In the genomic region with DNA sequence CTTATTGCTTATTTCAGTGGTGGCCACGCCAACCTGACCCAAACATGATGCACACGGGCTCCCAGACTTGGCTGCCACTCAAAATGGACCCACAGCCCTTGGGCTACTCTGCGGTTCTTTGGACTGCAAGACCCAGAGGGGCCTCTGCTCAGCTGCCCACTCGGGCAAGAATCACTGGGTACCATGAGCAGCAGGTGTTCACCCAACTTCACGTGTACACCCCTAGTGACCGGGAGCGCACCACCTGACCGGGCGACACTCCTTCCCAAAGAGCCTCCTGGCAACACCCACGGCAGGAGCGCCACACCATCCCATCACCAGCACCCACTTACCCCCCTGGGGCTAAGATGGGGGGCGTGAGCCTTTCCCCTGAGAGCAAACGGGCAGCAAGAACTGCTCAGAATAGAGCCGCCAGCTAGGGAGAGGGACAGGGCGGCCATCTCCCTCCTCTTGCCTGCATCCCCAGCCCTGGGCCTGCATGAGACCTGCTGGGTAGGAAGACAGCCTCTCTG, we compare ENCODE assay signal across 23 cellular contexts. TPM values are rescaled to one million over a fixed set of nuclear protein-coding genes. Genes with fewer than 3 reads are reported as not detected.
A peak's percentile ranks its signal among the peaks of the same experiment; 100 is the strongest.
DNase-seq lines count a peak whose midpoint lies in the region; ATAC-seq and TF ChIP-seq lines count a peak whose summit lies in the region.
"Had no signal": no experiment of that assay in that cellular context is flagged by ENCODE, and none has a peak within 500 bp of the region (broad histone marks: within the 10 kb centered on the region; RNA-seq: fewer than 3 reads in every experiment).

No MANE protein-coding gene starts in this region.

- ATAC-seq in activated naive CD4-positive, alpha-beta T cell treated with anti-CD3 and anti-CD28 coated beads, Interleukin-2, amount 50 U/mL, for 72 hours, result no peak
- ATAC-seq in natural killer cell, result peak in 1 of 3 donors; percentile 6
- no peak for ATAC-seq in upper lobe of left lung (ENCODE audit: low FRiP score in 2 of 2)
- ATAC-seq in GM21526 (IDR thresholded peaks at IDR 0.05; ENCODE audit: low FRiP score, unreplicated experiment), result no peak
- ATAC-seq: A549; left lung; stimulated activated memory B cell treated with anti-CD40 and anti-IgM and Interleukin-4, amounts not matched to agents 10 μg/mL and 1 μg/mL and 100 μg/mL, for 72 hours had no signal

- H3K27ac ChIP-seq in upper lobe of left lung (no peak overlapping the region), coronary artery (no peak overlapping the region)
- H3K27ac ChIP-seq: A549; BLaER1 treated with 17β-estradiol and CSF1 and Interleukin-3, amounts not matched to agents 10 nM and 100 nM; brain microvascular endothelial cell; left lung; thyroid gland; VCaP had no signal

- H3K27ac Mint-ChIP-seq in activated naive CD4-positive, alpha-beta T cell treated with anti-CD3 and anti-CD28 coated beads, Interleukin-2, amount 10 ng/mL, durations not matched to agents 7 days and 5 days, result peak overlapping the region; percentile 55
- peak overlapping the region in 1 of 2 donors; percentile 76 for H3K27ac Mint-ChIP-seq in activated naive CD4-positive, alpha-beta T cell treated with anti-CD3 and anti-CD28 coated beads, Interleukin-2, amount 50 U/mL, for 72 hours
- no peak overlapping the region for H3K27ac Mint-ChIP-seq in chondrocyte (ENCODE audit: unreplicated experiment)
- peak overlapping the region; percentile 57 to 61 for H3K27ac Mint-ChIP-seq in natural killer cell

- intact Hi-C loops in natural killer cell (cut with micrococcal nuclease), result no loop called here

- DNase-seq in activated naive CD4-positive, alpha-beta T cell treated with anti-CD3 and anti-CD28 coated beads, Interleukin-2, amount 10 ng/mL, durations not matched to agents 7 days and 5 days, result no peak
- no peak for DNase-seq in activated naive CD4-positive, alpha-beta T cell treated with anti-CD3 and anti-CD28 coated beads, Interleukin-2, amount 50 U/mL, for 72 hours (ENCODE audit: low spot score in 2 of 2)
- DNase-seq in chondrocyte (ENCODE audit: low spot score), result peak; percentile 81
- no peak for DNase-seq in natural killer cell
- DNase-seq in upper lobe of left lung, result peak; percentile 21 to 51
- no peak for DNase-seq in NCI-H526 (lab: John Stamatoyannopoulos, UW)
- DNase-seq in coronary artery (ENCODE audit: low spot score), result no peak
- DNase-seq: activated gamma-delta T cell; brain microvascular endothelial cell; cortex of kidney; MG63; NCI-H1417 treated with DMSO at 0.1 percent for 48 hours; NCI-H69; stimulated activated CD4-positive, alpha-beta T cell treated with anti-CD3 and anti-CD28 coated beads, Interleukin-2, amount 100 ng/mL, for 24 hours; thyroid gland had no signal

- 88 to 93% methylated on average over 14 to 15 of the region's 15 CpGs for WGBS in upper lobe of left lung, 2 donors

- H3K9me3 ChIP-seq in upper lobe of left lung, result no peaks in the 10 kb centered on the region
- H3K9me3 ChIP-seq: A549; BLaER1 treated with 17β-estradiol and CSF1 and Interleukin-3, amounts not matched to agents 10 nM and 100 nM; left lung; MG63; SK-N-SH; thyroid gland had no signal

- H3K27me3 Mint-ChIP-seq in activated naive CD4-positive, alpha-beta T cell treated with anti-CD3 and anti-CD28 coated beads, Interleukin-2, amount 10 ng/mL, durations not matched to agents 7 days and 5 days, result no peaks in the 10 kb centered on the region
- H3K27me3 Mint-ChIP-seq in chondrocyte (ENCODE audit: low read depth) (no peaks in the 10 kb centered on the region), natural killer cell (ENCODE audit: low read depth in 2 of 2) (no peaks in the 10 kb centered on the region)
- H3K27me3 Mint-ChIP-seq: IgD-negative memory B cell; stimulated activated memory B cell treated with anti-CD40 and anti-IgM and Interleukin-4, amounts not matched to agents 10 μg/mL and 1 μg/mL and 100 μg/mL, for 72 hours had no signal

- H3K9me3 Mint-ChIP-seq in activated naive CD4-positive, alpha-beta T cell treated with anti-CD3 and anti-CD28 coated beads, Interleukin-2, amount 10 ng/mL, durations not matched to agents 7 days and 5 days, result no peaks in the 10 kb centered on the region
- no peaks in the 10 kb centered on the region for H3K9me3 Mint-ChIP-seq in activated naive CD4-positive, alpha-beta T cell treated with anti-CD3 and anti-CD28 coated beads, Interleukin-2, amount 50 U/mL, for 72 hours
- H3K9me3 Mint-ChIP-seq in chondrocyte (ENCODE audit: low read depth), result no peaks in the 10 kb centered on the region
- no peaks in the 10 kb centered on the region for H3K9me3 Mint-ChIP-seq in natural killer cell
- H3K9me3 Mint-ChIP-seq: IgD-negative memory B cell; stimulated activated memory B cell treated with anti-CD40 and anti-IgM and Interleukin-4, amounts not matched to agents 10 μg/mL and 1 μg/mL and 100 μg/mL, for 72 hours had no signal

- TF ChIP-seq CTCF in chondrocyte (IDR thresholded peaks at IDR 0.05), result no peak
- TF ChIP-seq CTCF in natural killer cell (IDR thresholded peaks at IDR 0.05), result no peak
- TF ChIP-seq CTCF in upper lobe of left lung (IDR thresholded peaks at IDR 0.05), result no peak
- no peak for TF ChIP-seq CTCF in coronary artery (IDR thresholded peaks at IDR 0.05)

- TF ChIP-seq EP300 in upper lobe of left lung (IDR thresholded peaks at IDR 0.05), result no peak

- H3K4me1 ChIP-seq in upper lobe of left lung, result peaks cover 0 to 3% (median 2%) of the 10 kb centered on the region in 4 donors
- H3K4me1 ChIP-seq: A549 had no signal

- no peak overlapping the region for H3K4me3 ChIP-seq in upper lobe of left lung
- H3K4me3 ChIP-seq in coronary artery, result no peak overlapping the region
- H3K4me3 ChIP-seq: A549; BLaER1 treated with 17β-estradiol and CSF1 and Interleukin-3, amounts not matched to agents 10 nM and 100 nM; left lung; MG63; thyroid gland had no signal

- no peaks in the 10 kb centered on the region for H3K4me1 Mint-ChIP-seq in activated naive CD4-positive, alpha-beta T cell treated with anti-CD3 and anti-CD28 coated beads, Interleukin-2, amount 10 ng/mL, durations not matched to agents 7 days and 5 days
- H3K4me1 Mint-ChIP-seq in chondrocyte (ENCODE audit: low read depth), result peaks cover 27% of the 10 kb centered on the region
- no peaks in the 10 kb centered on the region for H3K4me1 Mint-ChIP-seq in natural killer cell
- H3K4me1 Mint-ChIP-seq: IgD-negative memory B cell had no signal

- CTCF ChIA-PET in activated naive CD4-positive, alpha-beta T cell treated with anti-CD3 and anti-CD28 coated beads, Interleukin-2, amount 10 ng/mL, durations not matched to agents 7 days and 5 days (lab: Charles Lee), result no interaction called here

- H3K36me3 Mint-ChIP-seq in activated naive CD4-positive, alpha-beta T cell treated with anti-CD3 and anti-CD28 coated beads, Interleukin-2, amount 10 ng/mL, durations not matched to agents 7 days and 5 days, result peaks cover 12% of the 10 kb centered on the region
- peaks cover 4 to 10% of the 10 kb centered on the region in 2 donors for H3K36me3 Mint-ChIP-seq in activated naive CD4-positive, alpha-beta T cell treated with anti-CD3 and anti-CD28 coated beads, Interleukin-2, amount 50 U/mL, for 72 hours
- H3K36me3 Mint-ChIP-seq in chondrocyte (ENCODE audit: low read depth), result peaks cover 9% of the 10 kb centered on the region
- H3K36me3 Mint-ChIP-seq in natural killer cell, result no peaks in the 10 kb centered on the region

- H3K4me3 Mint-ChIP-seq in activated naive CD4-positive, alpha-beta T cell treated with anti-CD3 and anti-CD28 coated beads, Interleukin-2, amount 10 ng/mL, durations not matched to agents 7 days and 5 days, result no peak overlapping the region
- no peak overlapping the region for H3K4me3 Mint-ChIP-seq in chondrocyte (ENCODE audit: unreplicated experiment)
- H3K4me3 Mint-ChIP-seq in natural killer cell, result no peak overlapping the region
- H3K4me3 Mint-ChIP-seq: IgD-negative memory B cell; stimulated activated memory B cell treated with anti-CD40 and anti-IgM and Interleukin-4, amounts not matched to agents 10 μg/mL and 1 μg/mL and 100 μg/mL, for 72 hours had no signal

- H3K36me3 ChIP-seq in upper lobe of left lung, result peaks cover 13 to 76% (median 44%) of the 10 kb centered on the region in 4 donors
- H3K36me3 ChIP-seq: MG63 had no signal

- no peaks in the 10 kb centered on the region for H3K27me3 ChIP-seq in upper lobe of left lung
- H3K27me3 ChIP-seq: BLaER1 treated with 17β-estradiol and CSF1 and Interleukin-3, amounts not matched to agents 10 nM and 100 nM; brain microvascular endothelial cell; left lung; MG63; thyroid gland had no signal

- TF ChIP-seq POLR2A in upper lobe of left lung (IDR thresholded peaks at IDR 0.05), result no peak

RNA-seq across cellular contexts. Expression of gene CCNK, which starts 32.0 kb away (rescaled TPM):
- total RNA-seq in activated naive CD4-positive, alpha-beta T cell treated with anti-CD3 and anti-CD28 coated beads, Interleukin-2, amount 50 U/mL, for 72 hours, result 10 to 100 TPM; 86.8 to 90.8 TPM
- total RNA-seq in chondrocyte, result 57.3 to 62.3 TPM (median 62.3 TPM) in 3 replicates
- 100 to 1,000 TPM; 155 to 168 (median 165) TPM for total RNA-seq in natural killer cell
- 10 to 100 TPM; 29.8 to 51.1 (median 44.0) TPM for total RNA-seq in upper lobe of left lung

RNA-seq across cellular contexts. Expression of gene SETD3, which starts 32.6 kb away (rescaled TPM):
- total RNA-seq in activated naive CD4-positive, alpha-beta T cell treated with anti-CD3 and anti-CD28 coated beads, Interleukin-2, amount 50 U/mL, for 72 hours, result 10 to 100 TPM; 42.3 to 49.8 TPM
- total RNA-seq in chondrocyte (54.2 to 55.1 TPM (median 54.5 TPM) in 3 replicates), natural killer cell (100 to 1,000 TPM; 111 to 160 (median 137) TPM), upper lobe of left lung (10 to 100 TPM; 59.7 to 99.2 (median 77.6) TPM)

Comparison
In these comparisons a context has a peak if more than half of its experiments do, and no peak if none do; other contexts are left out.
1. DNase-seq: peak in chondrocyte (single experiment) and upper lobe of left lung (2 of 2); none in activated naive CD4-positive, alpha-beta T cell treated with anti-CD3 and anti-CD28 coated beads, Interleukin-2, amount 10 ng/mL, durations not matched to agents 7 days and 5 days (single experiment), activated naive CD4-positive, alpha-beta T cell treated with anti-CD3 and anti-CD28 coated beads, Interleukin-2, amount 50 U/mL, for 72 hours (0 of 2), natural killer cell (single experiment), NCI-H526 (0 of 2) and coronary artery (single experiment).